ENCODE assay signal across 22 cellular contexts in the genomic region with DNA sequence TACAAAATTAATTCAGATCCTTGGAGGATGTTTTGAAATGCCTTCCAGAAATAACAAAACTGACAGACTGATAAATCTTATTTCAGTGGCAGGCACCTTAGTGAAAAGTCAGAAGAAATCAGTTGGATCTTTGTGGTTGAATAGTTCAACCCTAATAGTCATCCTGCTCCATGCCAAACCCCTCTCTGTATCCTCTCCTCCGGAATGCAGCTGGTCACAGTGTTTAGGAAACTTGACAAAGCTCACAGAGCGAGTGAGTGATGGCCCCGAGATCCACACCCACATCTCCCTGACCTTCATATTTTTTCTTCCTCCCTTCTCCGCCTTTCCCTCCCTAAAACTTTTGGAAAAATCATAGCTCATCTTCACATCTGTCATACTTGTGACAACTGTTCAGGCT.
DNase-seq lines count a peak whose midpoint lies in the region; ATAC-seq, FAIRE-seq and TF ChIP-seq lines count a peak whose summit lies in the region.
"Had no signal": no experiment of that assay in that cellular context is flagged by ENCODE, and none has a peak within 500 bp of the region (broad histone marks: within the 10 kb centered on the region; RNA-seq: fewer than 3 reads in every experiment).

No MANE protein-coding gene starts in this region.

- H3K4me3 Mint-ChIP-seq in activated CD8-positive, alpha-beta T cell treated with anti-CD3 and anti-CD28 coated beads for 36 hours: no peak overlapping the region
- H3K4me3 Mint-ChIP-seq in activated naive CD4-positive, alpha-beta T cell treated with anti-CD3 and anti-CD28 coated beads for 36 hours: no peak overlapping the region
- H3K4me3 Mint-ChIP-seq: CD14-positive monocyte; CD4-positive, alpha-beta memory T cell; HFFc6 had no signal

- POLR2A ChIA-PET in activated CD8-positive, alpha-beta T cell treated with anti-CD3 and anti-CD28 coated beads for 36 hours (lab: Charles Lee): no interaction called here

- no peaks in the 10 kb centered on the region for H3K9me3 ChIP-seq in RWPE2 (ENCODE audit: severe bottlenecking)
- H3K9me3 ChIP-seq: A549, BLaER1 had no signal

- CTCF ChIA-PET in activated CD8-positive, alpha-beta T cell treated with anti-CD3 and anti-CD28 coated beads for 36 hours (lab: Charles Lee): no interaction called here
- CTCF ChIA-PET in activated naive CD4-positive, alpha-beta T cell treated with anti-CD3 and anti-CD28 coated beads for 36 hours (lab: Charles Lee): no interaction called here

- H3K27ac ChIP-seq in RWPE2 (ENCODE audit: poor library complexity, severe bottlenecking): no peak overlapping the region
- H3K27ac ChIP-seq: 22Rv1, A549, BLaER1 had no signal

- no peak overlapping the region for H3K27ac Mint-ChIP-seq in activated CD8-positive, alpha-beta T cell treated with anti-CD3 and anti-CD28 coated beads for 36 hours
- H3K27ac Mint-ChIP-seq in activated naive CD4-positive, alpha-beta T cell treated with anti-CD3 and anti-CD28 coated beads for 36 hours: no peak overlapping the region
- H3K27ac Mint-ChIP-seq: CD14-positive monocyte; CD4-positive, alpha-beta memory T cell; HFFc6 had no signal

- H3K4me1 Mint-ChIP-seq in activated CD8-positive, alpha-beta T cell treated with anti-CD3 and anti-CD28 coated beads for 36 hours (ENCODE audit: low read depth): no peaks in the 10 kb centered on the region
- H3K4me1 Mint-ChIP-seq in activated naive CD4-positive, alpha-beta T cell treated with anti-CD3 and anti-CD28 coated beads for 36 hours (ENCODE audit: low read depth): no peaks in the 10 kb centered on the region
- H3K4me1 Mint-ChIP-seq: CD14-positive monocyte; CD4-positive, alpha-beta memory T cell had no signal

- H3K36me3 ChIP-seq in RWPE2 (ENCODE audit: low read depth): no peaks in the 10 kb centered on the region
- H3K36me3 ChIP-seq: BLaER1 had no signal

- H3K9me3 Mint-ChIP-seq in activated CD8-positive, alpha-beta T cell treated with anti-CD3 and anti-CD28 coated beads for 36 hours: no peaks in the 10 kb centered on the region
- H3K9me3 Mint-ChIP-seq in activated naive CD4-positive, alpha-beta T cell treated with anti-CD3 and anti-CD28 coated beads for 36 hours: no peaks in the 10 kb centered on the region

- no peaks in the 10 kb centered on the region for H3K36me3 Mint-ChIP-seq in activated CD8-positive, alpha-beta T cell treated with anti-CD3 and anti-CD28 coated beads for 36 hours (ENCODE audit: low read depth)
- no peaks in the 10 kb centered on the region for H3K36me3 Mint-ChIP-seq in activated naive CD4-positive, alpha-beta T cell treated with anti-CD3 and anti-CD28 coated beads for 36 hours (ENCODE audit: low read depth)
- H3K36me3 Mint-ChIP-seq: CD14-positive monocyte; CD4-positive, alpha-beta memory T cell had no signal

- no peak for FAIRE-seq in urothelium cell line (lab: Jason Lieb, UNC)
- FAIRE-seq: A549, GM12878, K562 had no signal

- ATAC-seq in RWPE2 (ENCODE audit: low read depth): peak; percentile 26; the same call in 1 of the 3 replicates
- no peak for ATAC-seq in activated CD8-positive, alpha-beta T cell treated with anti-CD3 and anti-CD28 coated beads for 36 hours
- ATAC-seq in GM21619 (IDR thresholded peaks at IDR 0.05; ENCODE audit: unreplicated experiment): no peak
- ATAC-seq: A549, GM12878, HCT116, K562 had no signal

- H3K27me3 Mint-ChIP-seq in activated CD8-positive, alpha-beta T cell treated with anti-CD3 and anti-CD28 coated beads for 36 hours: peaks cover 2% of the 10 kb centered on the region
- peaks cover 5% of the 10 kb centered on the region for H3K27me3 Mint-ChIP-seq in activated naive CD4-positive, alpha-beta T cell treated with anti-CD3 and anti-CD28 coated beads for 36 hours (ENCODE audit: low read depth)

- no peaks in the 10 kb centered on the region for H3K4me1 ChIP-seq in RWPE2 (ENCODE audit: insufficient read depth, poor library complexity, severe bottlenecking)
- H3K4me1 ChIP-seq: A549 had no signal

- H3K4me3 ChIP-seq in AG10803 (ENCODE audit: low read length) (no peak overlapping the region), RWPE2 (ENCODE audit: severe bottlenecking) (no peak overlapping the region)
- H3K4me3 ChIP-seq: A549, BLaER1, GM12878, K562 had no signal

- intact Hi-C loops in activated CD8-positive, alpha-beta T cell treated with anti-CD3 and anti-CD28 coated beads for 36 hours (cut with micrococcal nuclease): no loop called here
- intact Hi-C loops in activated naive CD4-positive, alpha-beta T cell treated with anti-CD3 and anti-CD28 coated beads for 36 hours (cut with micrococcal nuclease): no loop called here

- peaks cover 84% of the 10 kb centered on the region for H3K27me3 ChIP-seq in RWPE2 (ENCODE audit: insufficient read depth, poor library complexity, severe bottlenecking)
- H3K27me3 ChIP-seq: BLaER1 had no signal

- TF ChIP-seq CTCF in AG10803 (conservative IDR thresholded peaks at IDR 0.05; ENCODE audit: low read length) (no peak), RWPE2 (IDR thresholded peaks at IDR 0.05; ENCODE audit: poor library complexity, severe bottlenecking) (no peak)
- no peak for TF ChIP-seq CTCF in activated CD8-positive, alpha-beta T cell treated with anti-CD3 and anti-CD28 coated beads for 36 hours (IDR thresholded peaks at IDR 0.05)

- DNase-seq in AG10803 (ENCODE audit: low read depth) (peak; percentile 16), RWPE2 (ENCODE audit: low spot score) (no peak), islet precursor cell (peak; percentile 34), urothelium cell line (ENCODE audit: low spot score) (peak; percentile 16)
- DNase-seq in activated CD8-positive, alpha-beta T cell treated with anti-CD3 and anti-CD28 coated beads for 36 hours: no peak
- DNase-seq in activated naive CD4-positive, alpha-beta T cell treated with anti-CD3 and anti-CD28 coated beads for 36 hours: no peak
- DNase-seq: CD4-positive, alpha-beta memory T cell; DMS153; DMS79; GF-D8; GOT3; H7; HFFc6; IMR-90 had no signal

Comparison
In these comparisons a context has a peak if more than half of its experiments do, and no peak if none do; other contexts are left out.
1. DNase-seq: peak in AG10803 (single experiment), islet precursor cell (single experiment) and urothelium cell line (single experiment); none in RWPE2 (single experiment), activated CD8-positive, alpha-beta T cell treated with anti-CD3 and anti-CD28 coated beads for 36 hours (single experiment) and activated naive CD4-positive, alpha-beta T cell treated with anti-CD3 and anti-CD28 coated beads for 36 hours (single experiment).